ENCODE assay signal across 11 cellular contexts in genomic region chr2:191204443-191204842, GRCh38. TPM values are rescaled to one million over a fixed set of nuclear protein-coding genes. Genes with fewer than 3 reads are reported as not detected.
A peak's percentile ranks its signal among the peaks of the same experiment; 100 is the strongest.
DNase-seq lines count a peak whose midpoint lies in the region; ATAC-seq and TF ChIP-seq lines count a peak whose summit lies in the region.
"Had no signal": no experiment of that assay in that cellular context is flagged by ENCODE, and none has a peak within 500 bp of the region (broad histone marks: within the 10 kb centered on the region; RNA-seq: fewer than 3 reads in every experiment).

No MANE protein-coding gene starts in this region.

- H3K4me1 ChIP-seq in foreskin keratinocyte: peaks cover 23% of the 10 kb centered on the region
- peaks cover 6% of the 10 kb centered on the region for H3K4me1 ChIP-seq in vagina
- H3K4me1 ChIP-seq in tibial artery: no peaks in the 10 kb centered on the region
- H3K4me1 ChIP-seq: parathyroid adenoma had no signal

- intact Hi-C loops in vagina (cut with DNase I): no loop called here
- intact Hi-C loops in tibial artery (cut with DNase I; ENCODE audit: low total_unique reads): no loop called here

- H3K36me3 ChIP-seq in vagina (no peaks in the 10 kb centered on the region), tibial artery (no peaks in the 10 kb centered on the region)

- no peak for DNase-seq in foreskin keratinocyte
- DNase-seq in COLO829 (ENCODE audit: low spot score): no peak
- no peak for DNase-seq in vagina (ENCODE audit: extremely low spot score in 2 of 2)
- DNase-seq in tibial artery: no peak
- no peak for DNase-seq in hippocampal formation (lab: John Stamatoyannopoulos, UW)
- DNase-seq: cerebellar nuclear complex, PC-3 had no signal

- ATAC-seq in GM18499 (IDR thresholded peaks at IDR 0.05; ENCODE audit: insufficient read depth, unreplicated experiment) (peak; percentile 53), GM21447 (IDR thresholded peaks at IDR 0.05; ENCODE audit: unreplicated experiment) (peak; percentile 73), HG03469 (IDR thresholded peaks at IDR 0.05; ENCODE audit: unreplicated experiment) (peak; percentile 50), foreskin keratinocyte (no peak)
- ATAC-seq: PC-3 had no signal

- no peaks in the 10 kb centered on the region for H3K9me3 ChIP-seq in vagina
- H3K9me3 ChIP-seq in tibial artery: no peaks in the 10 kb centered on the region

- TF ChIP-seq POLR2A in vagina (IDR thresholded peaks at IDR 0.05): no peak

- peak overlapping the region; percentile 67 for H3K27ac ChIP-seq in foreskin keratinocyte
- H3K27ac ChIP-seq in vagina: no peak overlapping the region
- no peak overlapping the region for H3K27ac ChIP-seq in tibial artery
- H3K27ac ChIP-seq: parathyroid adenoma had no signal

- TF ChIP-seq CTCF in foreskin keratinocyte (conservative IDR thresholded peaks at IDR 0.05) (no peak), vagina (IDR thresholded peaks at IDR 0.05) (no peak), tibial artery (IDR thresholded peaks at IDR 0.05) (no peak)

- no peaks in the 10 kb centered on the region for H3K27me3 ChIP-seq in foreskin keratinocyte
- no peaks in the 10 kb centered on the region for H3K27me3 ChIP-seq in vagina
- H3K27me3 ChIP-seq in tibial artery: no peaks in the 10 kb centered on the region

- H3K4me3 ChIP-seq in vagina: no peak overlapping the region
- no peak overlapping the region for H3K4me3 ChIP-seq in tibial artery

RNA-seq across cellular contexts. Expression of gene MYO1B, which starts 40.8 kb away (rescaled TPM):
- total RNA-seq in foreskin keratinocyte (216 and 220 TPM in 2 replicates), vagina (43.7 TPM)
- 51.8 and 61.3 TPM in 2 replicates for polyA plus RNA-seq in foreskin keratinocyte

RNA-seq across cellular contexts. Expression of gene STAT4, which starts 53.6 kb away (rescaled TPM):
- total RNA-seq in foreskin keratinocyte: 0.46 and 0.71 TPM in 2 replicates
- 0.25 and 0.30 TPM in 2 replicates for polyA plus RNA-seq in foreskin keratinocyte
- total RNA-seq in vagina: 9.1 TPM
